ENCODE assay signal across 27 cellular contexts in genomic region chr5:2621631-2622030, GRCh38.
"Had no signal": no experiment of that assay in that cellular context is flagged by ENCODE, and none has a peak within 500 bp of the region (broad histone marks: within the 10 kb centered on the region; RNA-seq: fewer than 3 reads in every experiment).

No MANE protein-coding gene starts in this region.

- DNase-seq: stimulated activated CD4-positive, alpha-beta T cell treated with anti-CD3 and anti-CD28 coated beads, Interleukin-2, amount 100 ng/mL, for 48 hours; stimulated activated CD4-positive, alpha-beta T cell treated with anti-CD3 and anti-CD28 coated beads, Interleukin-4, amount 100 ng/mL, for 1 hour; stimulated activated CD4-positive, alpha-beta T cell treated with anti-CD3 and anti-CD28 coated beads, Interleukin-4, amount 100 ng/mL, for 24 hours; stimulated activated CD4-positive, alpha-beta T cell treated with anti-CD3 and anti-CD28 coated beads, Interleukin-4, amount 100 ng/mL, for 4 hours; stimulated activated CD8-positive, alpha-beta memory T cell treated with anti-CD3 and anti-CD28 coated beads, Interleukin-4, amount 100 ng/mL, for 48 hours; stimulated activated naive B cell treated with anti-CD40 and anti-IgM and Interleukin-4, amounts not matched to agents 10 μg/mL and 1 μg/mL and 100 μg/mL, for 72 hours; stimulated activated naive CD4-positive, alpha-beta T cell; stimulated activated naive CD4-positive, alpha-beta T cell treated with Interleukin-2 at 50 U/mL for 16 hours; stimulated activated naive CD8-positive, alpha-beta T cell treated with anti-CD3 and anti-CD28 coated beads, Interleukin-15, amount 100 ng/mL, for 72 hours; stimulated activated naive CD8-positive, alpha-beta T cell treated with anti-CD3 and anti-CD28 coated beads, Interleukin-15, Interleukin-2, amounts not matched to agents 100 U/mL and 50 U/mL, for 24 hours; stomach; substantia nigra; testis; thyroid gland; tibial artery; transverse colon; upper lobe of left lung; upper lobe of right lung; uterus had no signal

- H3K27ac ChIP-seq: stomach, suprapubic skin, testis, thoracic aorta, thyroid gland, tibial artery, tibial nerve, transverse colon, upper lobe of left lung, upper lobe of right lung, uterus, vagina had no signal

- H3K4me1 ChIP-seq: stomach, testis, thyroid gland, tibial artery, tibial nerve, transverse colon, upper lobe of left lung, upper lobe of right lung, uterus, vagina had no signal

- ATAC-seq: stimulated activated effector memory CD8-positive, alpha-beta T cell treated with anti-CD3 and anti-CD28 coated beads, Interleukin-12 subunit alpha, Interleukin-12 subunit beta, amount 100 ng/mL, for 72 hours; stimulated activated naive B cell treated with anti-CD40 and anti-IgM and Interleukin-4, amounts not matched to agents 10 μg/mL and 1 μg/mL and 100 μg/mL, for 72 hours; stimulated activated naive CD8-positive, alpha-beta T cell treated with anti-CD3 and anti-CD28 coated beads, Interleukin-15, amount 100 ng/mL, for 72 hours; stimulated activated naive CD8-positive, alpha-beta T cell treated with anti-CD3 and anti-CD28 coated beads, Interleukin-15, Interleukin-2, amounts not matched to agents 100 U/mL and 50 U/mL, for 24 hours; upper lobe of right lung had no signal

- H3K4me3 ChIP-seq: stomach, suprapubic skin, testis, thoracic aorta, thyroid gland, tibial artery, tibial nerve, transverse colon, upper lobe of left lung, upper lobe of right lung, uterus, vagina had no signal

- H3K27me3 Mint-ChIP-seq: stimulated activated memory B cell treated with anti-CD40 and anti-IgM and Interleukin-4, amounts not matched to agents 10 μg/mL and 1 μg/mL and 100 μg/mL, for 72 hours; stimulated activated naive B cell treated with anti-CD40 and anti-IgM and Interleukin-4, amounts not matched to agents 10 μg/mL and 1 μg/mL and 100 μg/mL, for 72 hours; stimulated activated naive CD8-positive, alpha-beta T cell treated with anti-CD3 and anti-CD28 coated beads, Interleukin-15, amount 100 ng/mL, for 72 hours; stimulated activated naive CD8-positive, alpha-beta T cell treated with anti-CD3 and anti-CD28 coated beads, Interleukin-15, Interleukin-2, amounts not matched to agents 100 ng/mL and 50 ng/mL, for 24 hours had no signal

- H3K36me3 ChIP-seq: stomach, suprapubic skin, thoracic aorta, thyroid gland, tibial artery, tibial nerve, transverse colon, upper lobe of left lung, upper lobe of right lung, uterus, vagina had no signal

- H3K4me3 Mint-ChIP-seq: stimulated activated effector memory CD8-positive, alpha-beta T cell treated with anti-CD3 and anti-CD28 coated beads, Interleukin-12 subunit alpha, Interleukin-12 subunit beta, amount 100 ng/mL, for 72 hours; stimulated activated memory B cell treated with anti-CD40 and anti-IgM and Interleukin-4, amounts not matched to agents 10 μg/mL and 1 μg/mL and 100 μg/mL, for 72 hours; stimulated activated naive B cell treated with anti-CD40 and anti-IgM and Interleukin-4, amounts not matched to agents 10 μg/mL and 1 μg/mL and 100 μg/mL, for 72 hours; stimulated activated naive CD8-positive, alpha-beta T cell treated with anti-CD3 and anti-CD28 coated beads, Interleukin-15, amount 100 ng/mL, for 72 hours; stimulated activated naive CD8-positive, alpha-beta T cell treated with anti-CD3 and anti-CD28 coated beads, Interleukin-15, Interleukin-2, amounts not matched to agents 100 ng/mL and 50 ng/mL, for 24 hours; type B pancreatic cell had no signal

- H3K9me3 ChIP-seq: stomach, suprapubic skin, testis, thoracic aorta, thyroid gland, tibial artery, tibial nerve, transverse colon, upper lobe of left lung, upper lobe of right lung, uterus, vagina had no signal

- H3K36me3 Mint-ChIP-seq: stimulated activated effector memory CD8-positive, alpha-beta T cell treated with anti-CD3 and anti-CD28 coated beads, Interleukin-12 subunit alpha, Interleukin-12 subunit beta, amount 100 ng/mL, for 72 hours; stimulated activated memory B cell treated with anti-CD40 and anti-IgM and Interleukin-4, amounts not matched to agents 10 μg/mL and 1 μg/mL and 100 μg/mL, for 72 hours; stimulated activated naive B cell treated with anti-CD40 and anti-IgM and Interleukin-4, amounts not matched to agents 10 μg/mL and 1 μg/mL and 100 μg/mL, for 72 hours; type B pancreatic cell had no signal

- H3K4me1 Mint-ChIP-seq: stimulated activated effector memory CD8-positive, alpha-beta T cell treated with anti-CD3 and anti-CD28 coated beads, Interleukin-12 subunit alpha, Interleukin-12 subunit beta, amount 100 ng/mL, for 72 hours; stimulated activated memory B cell treated with anti-CD40 and anti-IgM and Interleukin-4, amounts not matched to agents 10 μg/mL and 1 μg/mL and 100 μg/mL, for 72 hours; stimulated activated naive B cell treated with anti-CD40 and anti-IgM and Interleukin-4, amounts not matched to agents 10 μg/mL and 1 μg/mL and 100 μg/mL, for 72 hours; stimulated activated naive CD8-positive, alpha-beta T cell treated with anti-CD3 and anti-CD28 coated beads, Interleukin-15, amount 100 ng/mL, for 72 hours had no signal

- H3K9me3 Mint-ChIP-seq: stimulated activated memory B cell treated with anti-CD40 and anti-IgM and Interleukin-4, amounts not matched to agents 10 μg/mL and 1 μg/mL and 100 μg/mL, for 72 hours; stimulated activated naive CD8-positive, alpha-beta T cell treated with anti-CD3 and anti-CD28 coated beads, Interleukin-15, Interleukin-2, amounts not matched to agents 100 ng/mL and 50 ng/mL, for 24 hours; type B pancreatic cell had no signal

- H3K27me3 ChIP-seq: testis, thyroid gland, tibial artery, tibial nerve, transverse colon, upper lobe of left lung, upper lobe of right lung, uterus, vagina had no signal

- H3K27ac Mint-ChIP-seq: stimulated activated effector memory CD8-positive, alpha-beta T cell treated with anti-CD3 and anti-CD28 coated beads, Interleukin-12 subunit alpha, Interleukin-12 subunit beta, amount 100 ng/mL, for 72 hours; stimulated activated memory B cell treated with anti-CD40 and anti-IgM and Interleukin-4, amounts not matched to agents 10 μg/mL and 1 μg/mL and 100 μg/mL, for 72 hours; stimulated activated naive B cell treated with anti-CD40 and anti-IgM and Interleukin-4, amounts not matched to agents 10 μg/mL and 1 μg/mL and 100 μg/mL, for 72 hours; stimulated activated naive CD8-positive, alpha-beta T cell treated with anti-CD3 and anti-CD28 coated beads, Interleukin-15, amount 100 ng/mL, for 72 hours; stimulated activated naive CD8-positive, alpha-beta T cell treated with anti-CD3 and anti-CD28 coated beads, Interleukin-15, Interleukin-2, amounts not matched to agents 100 ng/mL and 50 ng/mL, for 24 hours; type B pancreatic cell had no signal
